ENCODE assay signal across 11 cellular contexts in the genomic region with DNA sequence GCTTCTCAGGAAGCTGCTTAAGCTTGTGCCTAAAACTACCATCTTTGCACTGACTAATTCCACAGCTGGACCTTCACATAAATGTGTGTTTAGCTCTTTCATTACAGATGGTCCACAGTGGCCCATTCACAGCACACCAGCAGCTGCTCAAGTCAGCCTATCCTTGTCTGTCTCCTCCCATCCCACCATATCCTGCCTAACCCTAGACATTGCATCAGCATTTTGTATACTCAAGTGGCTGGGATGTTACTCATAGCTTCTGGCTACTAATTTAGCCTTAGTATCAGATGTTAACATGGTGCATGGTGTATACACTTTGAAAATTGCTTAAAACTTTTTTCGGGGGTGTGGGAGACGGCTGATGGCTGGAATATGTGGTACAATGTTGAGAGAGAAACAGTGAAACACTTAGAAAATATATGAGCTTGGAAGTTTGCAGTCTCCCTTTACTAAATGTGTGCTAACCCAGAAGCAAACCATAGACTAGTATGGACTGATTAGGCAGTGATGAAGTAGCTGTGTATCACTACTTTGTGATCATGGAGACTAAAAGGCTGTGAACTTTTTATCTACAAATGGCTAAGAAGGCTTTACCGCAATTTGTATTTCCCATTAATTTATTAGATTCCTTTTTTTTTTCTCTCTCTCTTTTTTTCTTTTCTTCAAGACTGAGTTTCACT.
DNase-seq lines count a peak whose midpoint lies in the region; ATAC-seq, FAIRE-seq and TF ChIP-seq lines count a peak whose summit lies in the region.
"Had no signal": no experiment of that assay in that cellular context is flagged by ENCODE, and none has a peak within 500 bp of the region (broad histone marks: within the 10 kb centered on the region; RNA-seq: fewer than 3 reads in every experiment).

No MANE protein-coding gene starts in this region.

- no peak overlapping the region for H3K27ac ChIP-seq in breast epithelium

- no peaks in the 10 kb centered on the region for H3K27me3 ChIP-seq in breast epithelium
- H3K27me3 ChIP-seq: dorsolateral prefrontal cortex had no signal

- H3K4me1 Mint-ChIP-seq in MCF 10A (ENCODE audit: insufficient read depth, unreplicated experiment), result peaks cover 8% of the 10 kb centered on the region
- no peaks in the 10 kb centered on the region for H3K4me1 Mint-ChIP-seq in stimulated activated effector memory CD8-positive, alpha-beta T cell treated with anti-CD3 and anti-CD28 coated beads, Interleukin-12 subunit alpha, Interleukin-12 subunit beta, amount 100 ng/mL, for 72 hours
- H3K4me1 Mint-ChIP-seq: CD4-positive, CD25-positive, alpha-beta regulatory T cell had no signal

- no peak overlapping the region for H3K4me3 Mint-ChIP-seq in MCF 10A (ENCODE audit: unreplicated experiment)
- no peak overlapping the region for H3K4me3 Mint-ChIP-seq in stimulated activated effector memory CD8-positive, alpha-beta T cell treated with anti-CD3 and anti-CD28 coated beads, Interleukin-12 subunit alpha, Interleukin-12 subunit beta, amount 100 ng/mL, for 72 hours
- H3K4me3 Mint-ChIP-seq: CD4-positive, CD25-positive, alpha-beta regulatory T cell had no signal

- no peak for FAIRE-seq in RCC 7860 (lab: Jason Lieb, UNC)

- CTCF ChIA-PET in MCF 10A (lab: Yijun Ruan, JAX), result interaction anchor here (0.6 to 1.4 kb wide), 5 partner anchors 27 to 180 kb away, joined by 3 to 4 read pairs (median 4); no protein-coding TSS in a partner anchor

- no peaks in the 10 kb centered on the region for H3K27me3 Mint-ChIP-seq in MCF 10A (ENCODE audit: insufficient read depth, unreplicated experiment)
- H3K27me3 Mint-ChIP-seq: CD4-positive, CD25-positive, alpha-beta regulatory T cell had no signal

- POLR2A ChIA-PET in MCF 10A (lab: Yijun Ruan, JAX), result interaction anchor here (1.0 kb wide), 2 partner anchors 14 to 333 kb away, joined by 3 to 10 read pairs; no protein-coding TSS in a partner anchor

- no peaks in the 10 kb centered on the region for H3K9me3 ChIP-seq in breast epithelium

- H3K4me3 ChIP-seq in breast epithelium, result no peak overlapping the region
- no peak overlapping the region for H3K4me3 ChIP-seq in fibroblast of mammary gland (ENCODE audit: control insufficient read depth, low read depth, low read length)
- H3K4me3 ChIP-seq: dorsolateral prefrontal cortex had no signal

- DNase-seq in MCF 10A (ENCODE audit: unreplicated experiment) (peak; percentile 74), breast epithelium (ENCODE audit: low spot score in 2 of 2) (no peak), RCC 7860 (ENCODE audit: low spot score) (peak; percentile 35), fibroblast of mammary gland (ENCODE audit: low read depth) (peak; percentile 90), NCI-H2081 treated with DMSO at 0.1 percent for 48 hours (lab: John Stamatoyannopoulos, UW) (no peak)
- no peak for DNase-seq in stimulated activated effector memory CD8-positive, alpha-beta T cell treated with anti-CD3 and anti-CD28 coated beads, Interleukin-12 subunit alpha, Interleukin-12 subunit beta, amount 100 ng/mL, for 72 hours (ENCODE audit: low spot score in 2 of 2)
- DNase-seq in activated naive CD4-positive, alpha-beta T cell treated with anti-CD3 and anti-CD28 coated beads, Interleukin-2, amount 50 U/mL, for 16 hours, result no peak
- DNase-seq: CD4-positive, CD25-positive, alpha-beta regulatory T cell; dorsolateral prefrontal cortex; SHP77 had no signal

- TF ChIP-seq CTCF in MCF 10A (IDR thresholded peaks at IDR 0.05; ENCODE audit: unreplicated experiment) (no peak), breast epithelium (IDR thresholded peaks at IDR 0.05) (no peak), fibroblast of mammary gland (conservative IDR thresholded peaks at IDR 0.05; ENCODE audit: control insufficient read depth, insufficient read depth, low read depth, low read length) (no peak)

- H3K36me3 Mint-ChIP-seq in MCF 10A (ENCODE audit: insufficient read depth, unreplicated experiment), result peaks cover 64% of the 10 kb centered on the region
- H3K36me3 Mint-ChIP-seq in stimulated activated effector memory CD8-positive, alpha-beta T cell treated with anti-CD3 and anti-CD28 coated beads, Interleukin-12 subunit alpha, Interleukin-12 subunit beta, amount 100 ng/mL, for 72 hours, result peaks cover 81% of the 10 kb centered on the region

- ATAC-seq in stimulated activated effector memory CD8-positive, alpha-beta T cell treated with anti-CD3 and anti-CD28 coated beads, Interleukin-12 subunit alpha, Interleukin-12 subunit beta, amount 100 ng/mL, for 72 hours, result no peak
- no peak for ATAC-seq in GM21447 (IDR thresholded peaks at IDR 0.05; ENCODE audit: unreplicated experiment)

- H3K27ac Mint-ChIP-seq in MCF 10A (ENCODE audit: low read depth, unreplicated experiment), result peak overlapping the region; percentile 25
- peak overlapping the region; percentile 54 for H3K27ac Mint-ChIP-seq in stimulated activated effector memory CD8-positive, alpha-beta T cell treated with anti-CD3 and anti-CD28 coated beads, Interleukin-12 subunit alpha, Interleukin-12 subunit beta, amount 100 ng/mL, for 72 hours

- peaks cover 5% of the 10 kb centered on the region for H3K36me3 ChIP-seq in breast epithelium

- intact Hi-C loops in MCF 10A (cut with micrococcal nuclease) (loop anchor here (5.0 kb wide), 1 partner anchor 82 kb away; a partner anchor contains a TSS), breast epithelium (cut with DNase I; ENCODE audit: low total_unique reads) (no loop called here)

- H3K4me1 ChIP-seq in breast epithelium, result no peaks in the 10 kb centered on the region

- no peaks in the 10 kb centered on the region for H3K9me3 Mint-ChIP-seq in MCF 10A (ENCODE audit: unreplicated experiment)
- no peaks in the 10 kb centered on the region for H3K9me3 Mint-ChIP-seq in stimulated activated effector memory CD8-positive, alpha-beta T cell treated with anti-CD3 and anti-CD28 coated beads, Interleukin-12 subunit alpha, Interleukin-12 subunit beta, amount 100 ng/mL, for 72 hours
- H3K9me3 Mint-ChIP-seq: CD4-positive, CD25-positive, alpha-beta regulatory T cell had no signal

- TF ChIP-seq POLR2A in breast epithelium (IDR thresholded peaks at IDR 0.05), result no peak

- BruUV-seq in MCF 10A (replicated peaks; lab: Mats Ljungman, UMichigan), result no TSS peak

Comparison
In these comparisons a context has a peak if more than half of its experiments do, and no peak if none do; other contexts are left out.
1. DNase-seq: peak in MCF 10A (single experiment), RCC 7860 (single experiment) and fibroblast of mammary gland (single experiment); none in breast epithelium (0 of 2), stimulated activated effector memory CD8-positive, alpha-beta T cell treated with anti-CD3 and anti-CD28 coated beads, Interleukin-12 subunit alpha, Interleukin-12 subunit beta, amount 100 ng/mL, for 72 hours (0 of 2), NCI-H2081 treated with DMSO at 0.1 percent for 48 hours (single experiment) and activated naive CD4-positive, alpha-beta T cell treated with anti-CD3 and anti-CD28 coated beads, Interleukin-2, amount 50 U/mL, for 16 hours (single experiment).